Comparison of ENCODE assay signal across 17 cellular contexts in the genomic region with DNA sequence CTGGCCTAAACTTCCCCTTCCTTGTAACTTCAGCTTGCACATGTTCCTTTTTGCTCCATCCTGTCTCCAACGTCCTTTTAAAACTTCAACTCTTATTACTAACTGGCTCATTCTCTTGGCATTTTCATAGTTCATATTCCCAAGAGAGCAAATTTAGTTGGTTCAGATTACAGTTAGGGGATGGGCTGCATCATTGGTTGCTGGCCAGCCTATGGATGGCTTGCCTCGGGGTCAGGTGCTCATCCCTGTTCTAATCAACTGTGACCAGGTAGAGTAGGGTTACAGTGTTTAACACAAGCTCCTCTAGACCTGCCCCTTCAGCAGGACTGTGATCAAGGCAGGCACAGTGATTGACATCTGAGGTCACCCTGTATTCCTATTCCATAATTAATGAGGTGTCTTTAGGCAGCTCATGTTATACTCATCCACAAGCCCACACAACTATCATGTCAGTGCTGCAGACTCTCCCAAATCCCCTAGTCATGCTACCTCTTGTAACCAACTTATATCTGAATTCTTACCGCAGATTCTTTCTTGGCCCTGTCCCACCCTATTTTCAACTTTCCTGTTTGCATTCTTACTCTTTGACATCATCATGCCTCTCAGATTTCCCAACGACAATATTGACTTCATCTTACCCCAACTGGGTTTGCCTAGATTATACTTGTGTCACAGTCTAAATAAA.
DNase-seq lines count a peak whose midpoint lies in the region; ATAC-seq and TF ChIP-seq lines count a peak whose summit lies in the region.
"Had no signal": no experiment of that assay in that cellular context is flagged by ENCODE, and none has a peak within 500 bp of the region (broad histone marks: within the 10 kb centered on the region; RNA-seq: fewer than 3 reads in every experiment).

No MANE protein-coding gene starts in this region.

- no peaks in the 10 kb centered on the region for H3K36me3 ChIP-seq in upper lobe of left lung
- H3K36me3 ChIP-seq in mucosa of descending colon (ENCODE audit: low read depth), result no peaks in the 10 kb centered on the region
- H3K36me3 ChIP-seq: BE2C had no signal

- TF ChIP-seq CTCF in AG04449 (IDR thresholded peaks at IDR 0.05; ENCODE audit: insufficient read depth, low read length, missing control alignments), result no peak
- no peak for TF ChIP-seq CTCF in RWPE1 (conservative IDR thresholded peaks at IDR 0.05; ENCODE audit: low read depth)
- TF ChIP-seq CTCF in fibroblast of the aortic adventitia (IDR thresholded peaks at IDR 0.05; ENCODE audit: insufficient read depth, low read length), result no peak
- no peak for TF ChIP-seq CTCF in upper lobe of left lung (IDR thresholded peaks at IDR 0.05)
- no peak for TF ChIP-seq CTCF in mucosa of descending colon (IDR thresholded peaks at IDR 0.05)

- no peak for TF ChIP-seq POLR2A in upper lobe of left lung (IDR thresholded peaks at IDR 0.05)

- TF ChIP-seq EP300 in upper lobe of left lung (IDR thresholded peaks at IDR 0.05), result no peak

- ATAC-seq in upper lobe of left lung (ENCODE audit: low FRiP score in 2 of 2) (no peak), mucosa of descending colon (no peak), GM19351 (IDR thresholded peaks at IDR 0.05; ENCODE audit: unreplicated experiment) (no peak)
- ATAC-seq: activated naive CD8-positive, alpha-beta T cell treated with anti-CD3 and anti-CD28 coated beads, Interleukin-2, amount 50 U/mL, for 24 hours had no signal

- H3K27ac ChIP-seq in RWPE1, result peak overlapping the region; percentile 47; the same call in 1 of the 2 replicates
- no peak overlapping the region for H3K27ac ChIP-seq in upper lobe of left lung

- no peaks in the 10 kb centered on the region for H3K9me3 ChIP-seq in upper lobe of left lung
- no peaks in the 10 kb centered on the region for H3K9me3 ChIP-seq in mucosa of descending colon
- H3K9me3 ChIP-seq: BE2C had no signal

- WGBS in upper lobe of left lung, 2 donors, result 55 to 60% methylated on average over 4 of the region's 4 CpGs

- intact Hi-C loops in mucosa of descending colon (cut with DNase I, micrococcal nuclease), result no loop called here

- no peaks in the 10 kb centered on the region for H3K27me3 ChIP-seq in upper lobe of left lung
- H3K27me3 ChIP-seq: BE2C had no signal

- POLR2A ChIA-PET in AG04449 (lab: Yijun Ruan, JAX) (interaction anchor here (0.9 kb wide), 1 partner anchor 10 kb away, joined by 3 read pairs; no protein-coding TSS in a partner anchor), RWPE1 (lab: Yijun Ruan, JAX; ENCODE audit: low non-redundant PET) (no interaction called here)

- DNase-seq in AG04449 (ENCODE audit: low read depth, low spot score) (peak; percentile 65), HPDE6-E6E7 (ENCODE audit: extremely low spot score) (peak; percentile 31), RWPE1 (ENCODE audit: low spot score) (peak; percentile 32), fibroblast of the aortic adventitia (ENCODE audit: low read depth) (peak; percentile 43), upper lobe of left lung (no peak), mucosa of descending colon (no peak)
- no peak for DNase-seq in stimulated activated CD8-positive, alpha-beta memory T cell treated with anti-CD3 and anti-CD28 coated beads, Interleukin-4, amount 100 ng/mL, for 48 hours
- DNase-seq: activated CD4-positive, alpha-beta T cell treated with anti-CD3 and anti-CD28 coated beads for 1 hour; activated naive CD8-positive, alpha-beta T cell treated with anti-CD3 and anti-CD28 coated beads, Interleukin-2, amount 50 U/mL, for 24 hours; activated T-cell treated with anti-CD3 and anti-CD28 coated beads for 4 hours; BE2C; cortex of kidney; islet precursor cell; NK-92 treated with Interleukin-12 subunit alpha and Interleukin-12 subunit beta, amount 100 ng/mL, for 24 hours; stimulated activated CD4-positive, alpha-beta T cell treated with anti-CD3 and anti-CD28 coated beads, Interleukin-1b, Interleukin-23, amount 100 ng/mL, for 48 hours; SW 1271 had no signal

- H3K4me3 ChIP-seq in AG04449 (ENCODE audit: low read depth, low read length) (no peak overlapping the region), fibroblast of the aortic adventitia (ENCODE audit: low read depth, low read length) (no peak overlapping the region), upper lobe of left lung (no peak overlapping the region), mucosa of descending colon (no peak overlapping the region)

- peaks cover 0 to 2% (median 0%) of the 10 kb centered on the region in 4 donors for H3K4me1 ChIP-seq in upper lobe of left lung
- no peaks in the 10 kb centered on the region for H3K4me1 ChIP-seq in mucosa of descending colon (ENCODE audit: low read depth)
- H3K4me1 ChIP-seq: BE2C had no signal

- CTCF ChIA-PET in AG04449 (lab: Yijun Ruan, JAX), result interaction anchor here (0.9 to 5.3 kb wide), 6 partner anchors 8 to 421 kb away, joined by 4 to 49 read pairs (median 9); no protein-coding TSS in a partner anchor
- CTCF ChIA-PET in RWPE1 (lab: Yijun Ruan, JAX), result no interaction called here

Comparison
In these comparisons a context has a peak if more than half of its experiments do, and no peak if none do; other contexts are left out.
1. DNase-seq: peak in AG04449 (single experiment), HPDE6-E6E7 (single experiment), RWPE1 (single experiment) and fibroblast of the aortic adventitia (single experiment); none in upper lobe of left lung (0 of 2), stimulated activated CD8-positive, alpha-beta memory T cell treated with anti-CD3 and anti-CD28 coated beads, Interleukin-4, amount 100 ng/mL, for 48 hours (single experiment) and mucosa of descending colon (0 of 3).